ENCODE assay signal across 1 cellular context in genomic region chr18:9951022-9951859, GRCh38.
TF ChIP-seq lines count a peak whose summit lies in the region.

No MANE protein-coding gene starts in this region.

TF ChIP-seq in K562, 482 proteins besides CTCF, POLR2A, EP300 and RAD21 (continued from another document and continues in another):
- peak; percentile 48 for TF ChIP-seq ZNF316 (IDR thresholded peaks at IDR 0.05)
- TF ChIP-seq NR3C1 (CRISPR knock-in tag; IDR thresholded peaks at IDR 0.05), result no peak
- no peak for TF ChIP-seq FOXK2 (conservative IDR thresholded peaks at IDR 0.05 in 1 of 2, IDR thresholded peaks at IDR 0.05 in 1 of 2; ENCODE audit: low read depth in 2 of 2)
- TF ChIP-seq CHCHD3 (CRISPR knock-in tag; IDR thresholded peaks at IDR 0.05), result no peak
- TF ChIP-seq ZNF717 (CRISPR knock-in tag; IDR thresholded peaks at IDR 0.05), result no peak
- no peak for TF ChIP-seq ZNF695 (CRISPR knock-in tag; IDR thresholded peaks at IDR 0.05)
- no peak for TF ChIP-seq ZNF644 (tag; IDR thresholded peaks at IDR 0.05; ENCODE audit: low read depth)
- TF ChIP-seq RCOR1 (IDR thresholded peaks at IDR 0.05; ENCODE audit: borderline replicate concordance in 1 of 2, low read depth in 2 of 2, low read length in 2 of 2), result 0 out of 4 replicates have a peak, but pooled peaks of 1 of the 2 experiments have one; percentile 41
- 0 out of 4 replicates have a peak, but pooled peaks have one; percentile 45 to 64 for TF ChIP-seq TBL1XR1 (IDR thresholded peaks at IDR 0.05; ENCODE audit: low read length in 2 of 2)
- peak; percentile 13; the same call in 1 of the 2 replicates for TF ChIP-seq NFIC (IDR thresholded peaks at IDR 0.05)
- 0 out of 2 replicates have a peak, but pooled peaks have one; percentile 6 for TF ChIP-seq MAFF (IDR thresholded peaks at IDR 0.05; ENCODE audit: low read length)
- TF ChIP-seq ZNF121 (CRISPR knock-in tag; conservative IDR thresholded peaks at IDR 0.05), result no peak
- peak; percentile 59; the same call in 1 of the 2 replicates for TF ChIP-seq SMARCA5 (IDR thresholded peaks at IDR 0.05)
- TF ChIP-seq POLR2B (IDR thresholded peaks at IDR 0.05; ENCODE audit: low read depth, partially characterized antibody), result no peak
- TF ChIP-seq NFE2 (IDR thresholded peaks at IDR 0.05; ENCODE audit: low read depth), result no peak
- TF ChIP-seq KLF16 (IDR thresholded peaks at IDR 0.05), result 0 out of 2 replicates have a peak, but pooled peaks have one; percentile 21
- no peak for TF ChIP-seq NCOA1 (IDR thresholded peaks at IDR 0.05; ENCODE audit: low read depth)
- no peak for TF ChIP-seq ZNF12 (CRISPR knock-in tag; IDR thresholded peaks at IDR 0.05)
- no peak for TF ChIP-seq THAP7 (CRISPR knock-in tag; IDR thresholded peaks at IDR 0.05)
- TF ChIP-seq CTBP1 (IDR thresholded peaks at IDR 0.05; ENCODE audit: borderline replicate concordance), result peak; percentile 44; the same call in 1 of the 2 replicates
- TF ChIP-seq REST (CRISPR knock-in tag; IDR thresholded peaks at IDR 0.05; ENCODE audit: low read depth), result no peak
- peak; percentile 67 for TF ChIP-seq POLR2AphosphoS2 (IDR thresholded peaks at IDR 0.05; ENCODE audit: low read length)
- no peak for TF ChIP-seq ZNF77 (CRISPR knock-in tag; IDR thresholded peaks at IDR 0.05)
- TF ChIP-seq ZNF274 (IDR thresholded peaks at IDR 0.05; ENCODE audit: borderline replicate concordance, low read depth, low read length), result no peak
- 0 out of 2 replicates have a peak, but pooled peaks have one; percentile 23 for TF ChIP-seq JUN (IDR thresholded peaks at IDR 0.05; ENCODE audit: borderline replicate concordance, low read depth, low read length)
- no peak for TF ChIP-seq JUN (CRISPR knock-in tag; IDR thresholded peaks at IDR 0.05; ENCODE audit: borderline replicate concordance)
- TF ChIP-seq HDAC2 (IDR thresholded peaks at IDR 0.05), result 0 out of 2 replicates have a peak, but pooled peaks have one; percentile 15
- 0 out of 2 replicates have a peak, but pooled peaks have one; percentile 13 for TF ChIP-seq MTA3 (IDR thresholded peaks at IDR 0.05; ENCODE audit: borderline replicate concordance)
- no peak for TF ChIP-seq ZKSCAN3 (CRISPR knock-in tag; IDR thresholded peaks at IDR 0.05)
- TF ChIP-seq, protein P1, sequence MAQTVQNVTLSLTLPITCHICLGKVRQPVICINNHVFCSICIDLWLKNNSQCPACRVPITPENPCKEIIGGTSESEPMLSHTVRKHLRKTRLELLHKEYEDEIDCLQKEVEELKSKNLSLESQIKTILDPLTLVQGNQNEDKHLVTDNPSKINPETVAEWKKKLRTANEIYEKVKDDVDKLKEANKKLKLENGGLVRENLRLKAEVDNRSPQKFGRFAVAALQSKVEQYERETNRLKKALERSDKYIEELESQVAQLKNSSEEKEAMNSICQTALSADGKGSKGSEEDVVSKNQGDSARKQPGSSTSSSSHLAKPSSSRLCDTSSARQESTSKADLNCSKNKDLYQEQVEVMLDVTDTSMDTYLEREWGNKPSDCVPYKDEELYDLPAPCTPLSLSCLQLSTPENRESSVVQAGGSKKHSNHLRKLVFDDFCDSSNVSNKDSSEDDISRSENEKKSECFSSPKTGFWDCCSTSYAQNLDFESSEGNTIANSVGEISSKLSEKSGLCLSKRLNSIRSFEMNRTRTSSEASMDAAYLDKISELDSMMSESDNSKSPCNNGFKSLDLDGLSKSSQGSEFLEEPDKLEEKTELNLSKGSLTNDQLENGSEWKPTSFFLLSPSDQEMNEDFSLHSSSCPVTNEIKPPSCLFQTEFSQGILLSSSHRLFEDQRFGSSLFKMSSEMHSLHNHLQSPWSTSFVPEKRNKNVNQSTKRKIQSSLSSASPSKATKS (CRISPR knock-in tag; IDR thresholded peaks at IDR 0.05), result no peak
- peak; percentile 79 for TF ChIP-seq ZBTB17 (CRISPR knock-in tag; IDR thresholded peaks at IDR 0.05)
- TF ChIP-seq ZBTB49 (CRISPR knock-in tag; IDR thresholded peaks at IDR 0.05; ENCODE audit: borderline replicate concordance), result no peak
- no peak for TF ChIP-seq PCBP1 (IDR thresholded peaks at IDR 0.05; ENCODE audit: low read depth, low read length, poor library complexity, severe bottlenecking)
- TF ChIP-seq FOXJ2 (tag; IDR thresholded peaks at IDR 0.05), result no peak
- no peak for TF ChIP-seq FOXM1 (IDR thresholded peaks at IDR 0.05; ENCODE audit: low read depth)
- TF ChIP-seq FOXM1 (CRISPR knock-in tag; IDR thresholded peaks at IDR 0.05; ENCODE audit: low read depth), result no peak
- no peak; the same call in 1 of the 2 replicates for TF ChIP-seq SP1 (CRISPR knock-in tag; IDR thresholded peaks at IDR 0.05)
- no peak for TF ChIP-seq NFIX (CRISPR knock-in tag; IDR thresholded peaks at IDR 0.05; ENCODE audit: low read depth)
- TF ChIP-seq NUFIP1 (IDR thresholded peaks at IDR 0.05; ENCODE audit: partially characterized antibody), result peak; percentile 44
- 0 out of 2 replicates have a peak, but pooled peaks have one; percentile 56 for TF ChIP-seq JUND (IDR thresholded peaks at IDR 0.05; ENCODE audit: borderline replicate concordance, low read depth, low read length)
- TF ChIP-seq JUND (tag; IDR thresholded peaks at IDR 0.05; ENCODE audit: borderline replicate concordance, low read depth, low read length), result peak; percentile 58; the same call in 1 of the 3 replicates
- no peak for TF ChIP-seq ZBTB7A (IDR thresholded peaks at IDR 0.05; ENCODE audit: borderline replicate concordance, control insufficient read depth, low read depth, low read length)
- TF ChIP-seq ZNF197 (CRISPR knock-in tag; IDR thresholded peaks at IDR 0.05; ENCODE audit: low read depth), result no peak
- TF ChIP-seq COPS2 (conservative IDR thresholded peaks at IDR 0.05), result no peak
- no peak for TF ChIP-seq KLF1 (tag; IDR thresholded peaks at IDR 0.05)
- peak; percentile 42; the same call in 1 of the 2 replicates for TF ChIP-seq MAFK (IDR thresholded peaks at IDR 0.05; ENCODE audit: low read length)
- peak; percentile 55 for TF ChIP-seq SMC3 (conservative IDR thresholded peaks at IDR 0.05; ENCODE audit: insufficient read depth, low read depth, low read length)
- TF ChIP-seq, protein P2, sequence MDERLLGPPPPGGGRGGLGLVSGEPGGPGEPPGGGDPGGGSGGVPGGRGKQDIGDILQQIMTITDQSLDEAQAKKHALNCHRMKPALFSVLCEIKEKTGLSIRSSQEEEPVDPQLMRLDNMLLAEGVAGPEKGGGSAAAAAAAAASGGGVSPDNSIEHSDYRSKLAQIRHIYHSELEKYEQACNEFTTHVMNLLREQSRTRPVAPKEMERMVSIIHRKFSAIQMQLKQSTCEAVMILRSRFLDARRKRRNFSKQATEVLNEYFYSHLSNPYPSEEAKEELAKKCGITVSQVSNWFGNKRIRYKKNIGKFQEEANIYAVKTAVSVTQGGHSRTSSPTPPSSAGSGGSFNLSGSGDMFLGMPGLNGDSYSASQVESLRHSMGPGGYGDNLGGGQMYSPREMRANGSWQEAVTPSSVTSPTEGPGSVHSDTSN (CRISPR knock-in tag; IDR thresholded peaks at IDR 0.05; ENCODE audit: low read depth), result no peak
- TF ChIP-seq, protein P2 (tag; conservative IDR thresholded peaks at IDR 0.05; ENCODE audit: low read depth), result peak; percentile 54; the same call in 1 of the 2 replicates
- no peak for TF ChIP-seq NR4A1 (CRISPR knock-in tag; IDR thresholded peaks at IDR 0.05)
- no peak for TF ChIP-seq NR4A1 (tag; IDR thresholded peaks at IDR 0.05)
- TF ChIP-seq ZBTB9 (CRISPR knock-in tag; IDR thresholded peaks at IDR 0.05), result peak; percentile 25; the same call in 1 of the 2 replicates
- no peak for TF ChIP-seq ZNF212 (CRISPR knock-in tag; IDR thresholded peaks at IDR 0.05)
- no peak for TF ChIP-seq ZBTB12 (CRISPR knock-in tag; IDR thresholded peaks at IDR 0.05)
- TF ChIP-seq U2AF2 (optimal IDR thresholded peaks at IDR 0.05; ENCODE audit: low read depth, low read length), result no peak
- TF ChIP-seq, protein P3, sequence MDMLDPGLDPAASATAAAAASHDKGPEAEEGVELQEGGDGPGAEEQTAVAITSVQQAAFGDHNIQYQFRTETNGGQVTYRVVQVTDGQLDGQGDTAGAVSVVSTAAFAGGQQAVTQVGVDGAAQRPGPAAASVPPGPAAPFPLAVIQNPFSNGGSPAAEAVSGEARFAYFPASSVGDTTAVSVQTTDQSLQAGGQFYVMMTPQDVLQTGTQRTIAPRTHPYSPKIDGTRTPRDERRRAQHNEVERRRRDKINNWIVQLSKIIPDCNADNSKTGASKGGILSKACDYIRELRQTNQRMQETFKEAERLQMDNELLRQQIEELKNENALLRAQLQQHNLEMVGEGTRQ (CRISPR knock-in tag; IDR thresholded peaks at IDR 0.05), result no peak
- TF ChIP-seq, protein P4, sequence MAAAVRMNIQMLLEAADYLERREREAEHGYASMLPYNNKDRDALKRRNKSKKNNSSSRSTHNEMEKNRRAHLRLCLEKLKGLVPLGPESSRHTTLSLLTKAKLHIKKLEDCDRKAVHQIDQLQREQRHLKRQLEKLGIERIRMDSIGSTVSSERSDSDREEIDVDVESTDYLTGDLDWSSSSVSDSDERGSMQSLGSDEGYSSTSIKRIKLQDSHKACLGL (CRISPR knock-in tag; IDR thresholded peaks at IDR 0.05; ENCODE audit: borderline replicate concordance, poor library complexity, severe bottlenecking), result no peak
- no peak for TF ChIP-seq BRD4 (IDR thresholded peaks at IDR 0.05)
